Comparison of ENCODE assay signal across 8 cellular contexts in the genomic region with DNA sequence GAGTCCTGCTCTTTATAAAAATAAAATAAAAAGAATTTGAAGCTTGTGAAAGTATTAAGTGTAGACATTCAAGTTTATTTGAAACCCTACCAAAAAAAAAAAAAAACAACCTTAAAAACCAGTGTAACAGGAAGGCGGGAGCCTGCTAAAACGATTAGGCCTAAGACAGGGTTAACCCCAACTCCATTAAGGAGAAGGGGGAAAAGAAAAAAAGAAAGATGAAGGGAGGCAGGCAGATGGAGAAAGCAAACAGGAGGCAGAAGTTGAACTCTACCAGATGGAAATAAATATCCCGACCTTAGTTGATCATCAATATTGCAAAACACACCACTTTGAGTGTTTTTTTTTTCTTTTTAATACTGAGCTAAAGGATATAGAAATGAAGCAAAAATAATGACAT. TPM values are rescaled to one million over a fixed set of nuclear protein-coding genes. Genes with fewer than 3 reads are reported as not detected.
DNase-seq lines count a peak whose midpoint lies in the region; ATAC-seq, FAIRE-seq and TF ChIP-seq lines count a peak whose summit lies in the region.

No MANE protein-coding gene starts in this region.

- H3K36me3 ChIP-seq in keratinocyte (ENCODE audit: control insufficient read depth in 2 of 2, extremely low read depth in 1 of 2, insufficient read depth in 2 of 2, low read length in 2 of 2) = peaks cover 0 to 18% of the 10 kb centered on the region in 2 experiments
- peaks cover 10% of the 10 kb centered on the region for H3K36me3 ChIP-seq in thymus (ENCODE audit: control insufficient read depth, insufficient read depth)

- WGBS in thymus = 26% methylated on average over 3 of the region's 3 CpGs

- H3K4me3 Mint-ChIP-seq in activated CD4-positive, alpha-beta T cell treated with anti-CD3 and anti-CD28 coated beads, Interleukin-2, amount 10 ng/mL, durations not matched to agents 7 days and 5 days = peak overlapping the region; percentile 99
- peak overlapping the region; percentile 100 for H3K4me3 Mint-ChIP-seq in activated CD8-positive, alpha-beta T cell treated with anti-CD3 and anti-CD28 coated beads, Interleukin-2, amount 10 ng/mL, durations not matched to agents 7 days and 5 days

- peak overlapping the region; percentile 93 for H3K4me2 ChIP-seq in keratinocyte (ENCODE audit: control insufficient read depth, extremely low read depth, insufficient read depth, low read depth, low read length)

- H3K9me1 ChIP-seq in keratinocyte (ENCODE audit: control insufficient read depth, extremely low read depth, insufficient read depth, low read length) = no peaks in the 10 kb centered on the region

- POLR2A ChIA-PET in activated CD4-positive, alpha-beta T cell treated with anti-CD3 and anti-CD28 coated beads, Interleukin-2, amount 10 ng/mL, durations not matched to agents 7 days and 5 days (lab: Charles Lee) = no interaction called here
- POLR2A ChIA-PET in activated CD8-positive, alpha-beta T cell treated with anti-CD3 and anti-CD28 coated beads, Interleukin-2, amount 10 ng/mL, durations not matched to agents 7 days and 5 days (lab: Charles Lee) = interaction anchor here (0.6 to 9.3 kb wide), 35 partner anchors 8 to 767 kb away, joined by 3 to 293 read pairs (median 12); no protein-coding TSS in a partner anchor

- H3K9me3 ChIP-seq in keratinocyte (ENCODE audit: control insufficient read depth, low read depth, low read length) (no peaks in the 10 kb centered on the region), thymus (ENCODE audit: control insufficient read depth) (no peaks in the 10 kb centered on the region)

- H3K4me1 ChIP-seq in keratinocyte (ENCODE audit: control insufficient read depth, extremely low read depth, insufficient read depth, low read length) (peaks cover 26% of the 10 kb centered on the region), thymus (ENCODE audit: control insufficient read depth, insufficient read depth, low read length) (peaks cover 4% of the 10 kb centered on the region)

- no peak for DNase-seq in activated CD4-positive, alpha-beta T cell treated with anti-CD3 and anti-CD28 coated beads, Interleukin-2, amount 10 ng/mL, durations not matched to agents 7 days and 5 days
- DNase-seq in activated CD4-positive, alpha-beta T cell treated with anti-CD3 and anti-CD28 coated beads for 4 hours = no peak
- no peak for DNase-seq in activated CD8-positive, alpha-beta T cell treated with anti-CD3 and anti-CD28 coated beads, Interleukin-2, amount 10 ng/mL, durations not matched to agents 7 days and 5 days
- DNase-seq in keratinocyte (ENCODE audit: low read depth, low spot score) (no peak), DMS153 (lab: John Stamatoyannopoulos, UW) (no peak), dedifferentiated amniotic fluid mesenchymal stem cell (ENCODE audit: extremely low spot score) (no peak)

- H3K9ac ChIP-seq in keratinocyte (ENCODE audit: control insufficient read depth, extremely low read depth, insufficient read depth, low read length) = peak overlapping the region; percentile 91

- peak overlapping the region; percentile 85 for H3K27ac ChIP-seq in keratinocyte (ENCODE audit: control insufficient read depth, insufficient read depth, low read length)
- no peak overlapping the region for H3K27ac ChIP-seq in thymus (ENCODE audit: low read depth)

- H3K27ac Mint-ChIP-seq in activated CD4-positive, alpha-beta T cell treated with anti-CD3 and anti-CD28 coated beads, Interleukin-2, amount 10 ng/mL, durations not matched to agents 7 days and 5 days = peak overlapping the region; percentile 99
- H3K27ac Mint-ChIP-seq in activated CD8-positive, alpha-beta T cell treated with anti-CD3 and anti-CD28 coated beads, Interleukin-2, amount 10 ng/mL, durations not matched to agents 7 days and 5 days = peak overlapping the region; percentile 99

- FAIRE-seq in keratinocyte (lab: Jason Lieb, UNC) = no peak

- no peak for ATAC-seq in activated CD8-positive, alpha-beta T cell treated with anti-CD3 and anti-CD28 coated beads, Interleukin-2, amount 10 ng/mL, durations not matched to agents 7 days and 5 days
- ATAC-seq in activated CD4-positive, CD25-positive, alpha-beta regulatory T cell treated with anti-CD3 and anti-CD28 coated beads, Interleukin-2, amount 50 U/mL, for 24 hours = no peak

- peaks cover 35% of the 10 kb centered on the region for H3K79me2 ChIP-seq in keratinocyte (ENCODE audit: control insufficient read depth, insufficient read depth, low read length)

- peaks cover 23% of the 10 kb centered on the region for H3K4me1 Mint-ChIP-seq in activated CD4-positive, alpha-beta T cell treated with anti-CD3 and anti-CD28 coated beads, Interleukin-2, amount 10 ng/mL, durations not matched to agents 7 days and 5 days
- peaks cover 20% of the 10 kb centered on the region for H3K4me1 Mint-ChIP-seq in activated CD8-positive, alpha-beta T cell treated with anti-CD3 and anti-CD28 coated beads, Interleukin-2, amount 10 ng/mL, durations not matched to agents 7 days and 5 days (ENCODE audit: low read depth)

- dilution Hi-C loops in keratinocyte (cut with MboI; ENCODE audit: extremely low pct_ligation_motif_present, low sequenced_read_pairs) = no loop called here

- H3K36me3 Mint-ChIP-seq in activated CD4-positive, alpha-beta T cell treated with anti-CD3 and anti-CD28 coated beads, Interleukin-2, amount 10 ng/mL, durations not matched to agents 7 days and 5 days (ENCODE audit: low read depth) = peaks cover 59% of the 10 kb centered on the region
- peaks cover 65% of the 10 kb centered on the region for H3K36me3 Mint-ChIP-seq in activated CD8-positive, alpha-beta T cell treated with anti-CD3 and anti-CD28 coated beads, Interleukin-2, amount 10 ng/mL, durations not matched to agents 7 days and 5 days (ENCODE audit: low read depth)

- H3K27me3 ChIP-seq in keratinocyte (ENCODE audit: control insufficient read depth, extremely low read depth, insufficient read depth, low read length) = no peaks in the 10 kb centered on the region
- no peaks in the 10 kb centered on the region for H3K27me3 ChIP-seq in thymus (ENCODE audit: control insufficient read depth, insufficient read depth)

- peaks cover 5% of the 10 kb centered on the region for H4K20me1 ChIP-seq in keratinocyte (ENCODE audit: control insufficient read depth, extremely low read depth, insufficient read depth, low read length)

- H2AFZ ChIP-seq in keratinocyte (ENCODE audit: control insufficient read depth, low read length) = peak overlapping the region; percentile 98

- H3K4me3 ChIP-seq in keratinocyte (ENCODE audit: control insufficient read depth in 2 of 3, extremely low read depth in 1 of 3, insufficient read depth in 2 of 3, low read depth in 1 of 3, low read length in 3 of 3) = peak overlapping the region; percentile 48 to 83 (median 76)
- peak overlapping the region; percentile 85 for H3K4me3 ChIP-seq in thymus (ENCODE audit: low read length)

- CTCF ChIA-PET in activated CD4-positive, alpha-beta T cell treated with anti-CD3 and anti-CD28 coated beads, Interleukin-2, amount 10 ng/mL, durations not matched to agents 7 days and 5 days (lab: Charles Lee) = interaction anchor here (0.7 to 1.4 kb wide), 3 partner anchors 356 to 761 kb away, joined by 3 read pairs; no protein-coding TSS in a partner anchor
- CTCF ChIA-PET in activated CD8-positive, alpha-beta T cell treated with anti-CD3 and anti-CD28 coated beads, Interleukin-2, amount 10 ng/mL, durations not matched to agents 7 days and 5 days (lab: Charles Lee) = interaction anchor here (0.7 to 5.5 kb wide), 4 partner anchors 64 to 447 kb away, joined by 3 to 28 read pairs (median 4); no protein-coding TSS in a partner anchor

- peaks cover 2% of the 10 kb centered on the region for H3K9me3 Mint-ChIP-seq in activated CD4-positive, alpha-beta T cell treated with anti-CD3 and anti-CD28 coated beads, Interleukin-2, amount 10 ng/mL, durations not matched to agents 7 days and 5 days
- H3K9me3 Mint-ChIP-seq in activated CD8-positive, alpha-beta T cell treated with anti-CD3 and anti-CD28 coated beads, Interleukin-2, amount 10 ng/mL, durations not matched to agents 7 days and 5 days (ENCODE audit: insufficient read depth) = peaks cover 3% of the 10 kb centered on the region

- H3K27me3 Mint-ChIP-seq in activated CD4-positive, alpha-beta T cell treated with anti-CD3 and anti-CD28 coated beads, Interleukin-2, amount 10 ng/mL, durations not matched to agents 7 days and 5 days = no peaks in the 10 kb centered on the region
- H3K27me3 Mint-ChIP-seq in activated CD8-positive, alpha-beta T cell treated with anti-CD3 and anti-CD28 coated beads, Interleukin-2, amount 10 ng/mL, durations not matched to agents 7 days and 5 days (ENCODE audit: low read depth) = no peaks in the 10 kb centered on the region

- TF ChIP-seq CTCF in keratinocyte (optimal IDR thresholded peaks at IDR 0.05 in 1 of 3, IDR thresholded peaks at IDR 0.05 in 1 of 3, conservative IDR thresholded peaks at IDR 0.05 in 1 of 3; ENCODE audit: extremely low read depth in 1 of 3, insufficient read depth in 2 of 3, low read length in 3 of 3) = no peak

RNA-seq across cellular contexts. Expression of gene BTG1, which starts 1.2 kb away (rescaled TPM):
- 100 to 1,000 TPM; 102 to 133 TPM for total RNA-seq in activated CD4-positive, alpha-beta T cell treated with anti-CD3 and anti-CD28 coated beads, Interleukin-2, amount 10 ng/mL, durations not matched to agents 7 days and 5 days
- total RNA-seq in activated CD8-positive, alpha-beta T cell treated with anti-CD3 and anti-CD28 coated beads, Interleukin-2, amount 10 ng/mL, durations not matched to agents 7 days and 5 days = 100 to 1,000 TPM; 113 to 118 TPM
- polyA plus RNA-seq in keratinocyte = 36.8 to 58.5 TPM (median 40.7 TPM) in 3 replicates
- polyA plus RNA-seq in keratinocyte (2011; ENCODE audit: low read depth) = 233 TPM
- polyA plus RNA-seq in keratinocyte (2011; cell fraction: cytosol; rRNA removed) = 56.8 and 71.8 TPM in 2 replicates
- 66.3 and 69.7 TPM in 2 replicates for polyA plus RNA-seq in keratinocyte (2011; cell fraction: nucleus; rRNA removed)
- polyA plus RNA-seq in keratinocyte (2012; ENCODE audit: low replicate concordance) = 33.3 and 129 TPM in 2 replicates
- polyA minus RNA-seq in keratinocyte = 48.3 to 107 TPM (median 85.3 TPM) in 3 replicates
- 17.8 TPM for polyA minus RNA-seq in keratinocyte (2011; cell fraction: cytosol; rRNA and poly(A)+ RNA removed)
- 40.1 and 70.0 TPM in 2 replicates for polyA minus RNA-seq in keratinocyte (2011; cell fraction: nucleus; rRNA and poly(A)+ RNA removed)
- 313 TPM for polyA plus RNA-seq in thymus
